Comparison of ENCODE assay signal across 25 cellular contexts in the genomic region with DNA sequence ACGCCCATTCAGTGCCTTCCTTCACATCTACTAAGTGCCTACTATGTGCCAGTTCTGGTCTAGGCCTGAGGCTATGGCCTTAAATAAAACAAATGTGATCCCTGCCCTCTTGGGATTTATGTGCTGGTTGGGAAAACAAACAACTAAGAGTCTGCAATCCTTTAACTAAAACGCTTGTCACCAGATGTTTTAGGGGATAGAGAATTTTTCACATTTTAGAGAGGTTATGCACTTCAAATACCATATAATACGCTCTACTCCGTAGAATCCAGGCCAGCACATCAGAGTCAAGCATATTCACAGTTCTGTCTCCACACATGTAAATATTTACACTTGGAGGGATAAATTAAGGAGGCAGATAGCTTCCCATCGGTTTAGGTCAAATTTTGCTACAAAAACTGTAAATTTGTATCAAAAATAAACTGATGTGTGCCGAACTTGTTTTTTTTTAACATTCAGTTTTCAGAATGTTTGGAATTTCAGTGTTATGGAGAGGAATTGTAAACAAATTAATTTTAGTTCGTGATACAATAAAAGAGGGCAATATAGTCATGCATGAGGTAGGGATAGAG. TPM values are rescaled to one million over a fixed set of nuclear protein-coding genes. Genes with fewer than 3 reads are reported as not detected.
DNase-seq lines count a peak whose midpoint lies in the region; ATAC-seq, FAIRE-seq and TF ChIP-seq lines count a peak whose summit lies in the region.
"Had no signal": no experiment of that assay in that cellular context is flagged by ENCODE, and none has a peak within 500 bp of the region (broad histone marks: within the 10 kb centered on the region; RNA-seq: fewer than 3 reads in every experiment).

No MANE protein-coding gene starts in this region.

- TF ChIP-seq EP300 in A549 (IDR thresholded peaks at IDR 0.05) = no peak

- POLR2A ChIA-PET in A549 (lab: Yijun Ruan, JAX) (no interaction called here), IMR-90 (lab: Charles Lee; ENCODE audit: unreplicated experiment) (interaction anchor here (0.6 kb wide), 2 partner anchors 105 to 444 kb away, joined by 3 read pairs; no protein-coding TSS in a partner anchor)

- H3K27me3 ChIP-seq in IMR-90 (ENCODE audit: control insufficient read depth, insufficient read depth, low read length) = peaks cover 11% of the 10 kb centered on the region

- H4K8ac ChIP-seq in IMR-90 (ENCODE audit: low read depth in 2 of 2, low read length in 2 of 2) = peak overlapping the region in 1 of 2 experiments; percentile 42; a peak in 1 of 4 replicates

- H3K27me3 Mint-ChIP-seq in nephron progenitor cell (ENCODE audit: low read depth, poor library complexity) = peaks cover 7% of the 10 kb centered on the region

- TF ChIP-seq CTCF in A549 (IDR thresholded peaks at IDR 0.05) (no peak), IMR-90 (conservative IDR thresholded peaks at IDR 0.05; ENCODE audit: low read depth, low read length) (no peak), nephron progenitor cell (IDR thresholded peaks at IDR 0.05) (no peak)

- no peak overlapping the region for H3K56ac ChIP-seq in IMR-90 (ENCODE audit: extremely low read depth, insufficient read depth, low read length)

- H3K23ac ChIP-seq in IMR-90 (ENCODE audit: low read depth, low read length) = no peak overlapping the region

- H3K18ac ChIP-seq in IMR-90 (ENCODE audit: low read depth, low read length) = peak overlapping the region; percentile 18; the same call in 1 of the 2 replicates

- no peak for FAIRE-seq in A549 (lab: Jason Lieb, UNC)
- no peak for FAIRE-seq in urothelium cell line (lab: Jason Lieb, UNC)
- FAIRE-seq: GM12892 had no signal

- 0 out of 2 replicates have a peak overlapping the region, but pooled peaks have one; percentile 72 for H2BK120ac ChIP-seq in IMR-90 (ENCODE audit: low read depth, low read length)

- H3K9me3 Mint-ChIP-seq in nephron progenitor cell = no peaks in the 10 kb centered on the region
- H3K9me3 Mint-ChIP-seq: IgD-negative memory B cell had no signal

- H4K20me1 ChIP-seq in IMR-90 (ENCODE audit: insufficient read depth, low read length) = no peaks in the 10 kb centered on the region

- H2AFZ ChIP-seq in IMR-90 (replicated peaks; ENCODE audit: low read length, poor library complexity) = no peak overlapping the region

- H3K36me3 Mint-ChIP-seq in nephron progenitor cell (ENCODE audit: low read depth) = no peaks in the 10 kb centered on the region

- no peaks in the 10 kb centered on the region for H3K36me3 ChIP-seq in IMR-90 (ENCODE audit: control insufficient read depth, insufficient read depth, low read length)

- no peak overlapping the region for H3K4me3 Mint-ChIP-seq in nephron progenitor cell
- H3K4me3 Mint-ChIP-seq: IgD-negative memory B cell had no signal

- no peak overlapping the region for H2BK20ac ChIP-seq in IMR-90 (ENCODE audit: low read depth, low read length)

- peaks cover 37% of the 10 kb centered on the region for H3K4me1 Mint-ChIP-seq in nephron progenitor cell
- H3K4me1 Mint-ChIP-seq: IgD-negative memory B cell had no signal

- no peak overlapping the region for H2AK5ac ChIP-seq in IMR-90 (ENCODE audit: low read depth, low read length)

- peak overlapping the region; percentile 66 for H3K27ac Mint-ChIP-seq in nephron progenitor cell
- H3K27ac Mint-ChIP-seq: IgD-negative memory B cell had no signal

- 69% methylated on average over 7 of the region's 7 CpGs for WGBS in A549 (ENCODE audit: missing lambda C conversion rate)
- no CpG with 5 or more reads among the region's 7 CpGs for WGBS in IMR-90 (ENCODE audit: extremely low coverage in 2 of 2, insufficient read length in 1 of 2), 2 experiments

- H3K14ac ChIP-seq in IMR-90 (replicated peaks; ENCODE audit: low read depth, low read length) = no peak overlapping the region

- in situ Hi-C loops in IMR-90 (cut with MboI; ENCODE audit: low sequenced_read_pairs) = no loop called here

- no TSS peak for BruUV-seq in IMR-90 (replicated peaks; lab: Mats Ljungman, UMichigan)

- intact Hi-C loops in IMR-90 (cut with micrococcal nuclease) = loop anchor here (5.0 kb wide), 1 partner anchor 127 kb away; no protein-coding TSS in a partner anchor

- dilution Hi-C loops in IMR-90 (cut with HindIII; ENCODE audit: low sequenced_read_pairs, unreplicated experiment) = no loop called here

- H2BK15ac ChIP-seq in IMR-90 (ENCODE audit: low read depth, low read length) = no peak overlapping the region

- H3K27ac ChIP-seq in A549 = peak overlapping the region in 1 of 2 experiments; percentile 34; a peak in 1 of 6 replicates
- H3K27ac ChIP-seq in IMR-90 (ENCODE audit: insufficient read depth, low read length) = peak overlapping the region; percentile 43; the same call in 1 of the 2 replicates

- no peak overlapping the region for H2AK9ac ChIP-seq in IMR-90 (replicated peaks; ENCODE audit: low read depth, low read length, poor library complexity)

- ATAC-seq in A549 (no peak), IMR-90 (ENCODE audit: low read depth) (peak; percentile 93), HG03342 (IDR thresholded peaks at IDR 0.05; ENCODE audit: unreplicated experiment) (no peak), GM18502 (IDR thresholded peaks at IDR 0.05; ENCODE audit: poor library complexity, unreplicated experiment) (no peak), GM19463 (IDR thresholded peaks at IDR 0.05; ENCODE audit: unreplicated experiment) (no peak)

- H3K9me3 ChIP-seq in A549 (no peaks in the 10 kb centered on the region), IMR-90 (ENCODE audit: control insufficient read depth, insufficient read depth, low read length) (peaks cover 4% of the 10 kb centered on the region)

- H3K4me1 ChIP-seq in A549 (peaks cover 22% of the 10 kb centered on the region), IMR-90 (ENCODE audit: control insufficient read depth, insufficient read depth, low read length) (peaks cover 11% of the 10 kb centered on the region)

- peaks cover 9% of the 10 kb centered on the region; the same call in 1 of the 2 replicates for H3K9me1 ChIP-seq in IMR-90 (ENCODE audit: insufficient read depth, low read length)

- no peak for TF ChIP-seq POLR2A in A549 (IDR thresholded peaks at IDR 0.05; ENCODE audit: low read length)
- TF ChIP-seq POLR2A in IMR-90 (IDR thresholded peaks at IDR 0.05; ENCODE audit: low read depth, low read length) = no peak

- H3K79me1 ChIP-seq in IMR-90 (ENCODE audit: low read depth in 1 of 2, low read length in 2 of 2) = no peaks in the 10 kb centered on the region

- peak overlapping the region; percentile 74; the same call in 1 of the 2 replicates for H3K4ac ChIP-seq in IMR-90 (ENCODE audit: low read depth, low read length)

- H3K4me3 ChIP-seq in A549 (no peak overlapping the region), IMR-90 (ENCODE audit: insufficient read depth, low read depth, low read length) (no peak overlapping the region)

- H3K9ac ChIP-seq in IMR-90 (ENCODE audit: low read depth, low read length) = no peak overlapping the region

- TF ChIP-seq RAD21 in A549 (conservative IDR thresholded peaks at IDR 0.05 in 1 of 2, IDR thresholded peaks at IDR 0.05 in 1 of 2) = no peak
- no peak for TF ChIP-seq RAD21 in IMR-90 (IDR thresholded peaks at IDR 0.05; ENCODE audit: low read length)

- 0 out of 2 replicates have a peak overlapping the region, but pooled peaks have one; percentile 21 for H4K91ac ChIP-seq in IMR-90 (ENCODE audit: insufficient read depth, low read depth, low read length)

- H4K5ac ChIP-seq in IMR-90 (ENCODE audit: low read depth, low read length) = peak overlapping the region; percentile 60; the same call in 1 of the 2 replicates

- CTCF ChIA-PET in A549 (lab: Yijun Ruan, JAX) (interaction anchor here (0.6 to 3.2 kb wide), 2 partner anchors 8 to 43 kb away, joined by 3 to 11 read pairs; no protein-coding TSS in a partner anchor), IMR-90 (lab: Yijun Ruan, JAX) (interaction anchor here (0.6 to 1.0 kb wide), 2 partner anchors 43 to 45 kb away, joined by 3 to 5 read pairs; no protein-coding TSS in a partner anchor)

- H3K4me2 ChIP-seq in A549 = 0 out of 3 replicates have a peak overlapping the region, but pooled peaks have one; percentile 9
- peak overlapping the region; percentile 60 for H3K4me2 ChIP-seq in IMR-90 (ENCODE audit: low read depth, low read length)

- no peak overlapping the region for H2BK5ac ChIP-seq in IMR-90 (ENCODE audit: low read depth, low read length, poor library complexity, severe bottlenecking)

- no peak for DNase-seq in A549 (ENCODE audit: low read depth in 1 of 2, low spot score in 1 of 2)
- DNase-seq in IMR-90 = peak; percentile 71
- DNase-seq in fibroblast of peridontal ligament (ENCODE audit: extremely low read depth) = peak; percentile 83
- no peak for DNase-seq in nephron progenitor cell
- no peak for DNase-seq in urothelium cell line (ENCODE audit: low spot score)
- DNase-seq: 8988T; C1 segment of cervical spinal cord; DMS79 treated with DMSO at 0.1 percent for 48 hours; GF-D8; Kasumi-1; NCI-H1105 treated with DMSO at 0.1 percent for 48 hours; NCI-H187; NCI-H2171; NCI-H446; NCI-H69; NK-92 treated with Interleukin-12 subunit alpha and Interleukin-12 subunit beta, amount 100 ng/mL, for 24 hours; SHP77 treated with DMSO at 0.1 percent for 48 hours had no signal

TF ChIP-seq in A549, 52 proteins besides CTCF, POLR2A, EP300 and RAD21 (continues in another document):
- TF ChIP-seq NR3C1 (IDR thresholded peaks at IDR 0.05) (no peak), CEBPB (IDR thresholded peaks at IDR 0.05) (no peak), EHMT2 (IDR thresholded peaks at IDR 0.05; ENCODE audit: low read depth) (no peak), RNF2 (IDR thresholded peaks at IDR 0.05; ENCODE audit: borderline replicate concordance, low read depth) (no peak), MYC (IDR thresholded peaks at IDR 0.05; ENCODE audit: borderline replicate concordance, low read length) (no peak)

TF ChIP-seq in IMR-90, 13 proteins besides CTCF, POLR2A, EP300 and RAD21 (continues in another document):
- no peak for TF ChIP-seq ELK1 (IDR thresholded peaks at IDR 0.05; ENCODE audit: borderline replicate concordance, low read depth, low read length)

RNA-seq across cellular contexts. Expression of gene ADRA1B, which starts 22.0 kb away (rescaled TPM):
- polyA plus RNA-seq in A549 (2011; rRNA removed) = 4.4 and 5.1 TPM in 2 replicates
- 6.5 and 10.7 TPM in 2 replicates for polyA plus RNA-seq in A549 (2012; cell fraction: cytosol; rRNA removed)
- polyA plus RNA-seq in A549 (2012; cell fraction: nucleus; rRNA removed) = 8.3 and 12.5 TPM in 2 replicates
- 6.5 to 10.0 TPM (median 8.5 TPM) in 3 replicates for polyA plus RNA-seq in A549 (2017; fragmentation: RNase III; extraction: RNeasy Plus Mini Kit Qiagen cat#74134 plus additional on column Dnase treatment)
- 6.8 and 10.2 TPM in 2 replicates for polyA minus RNA-seq in A549 (2011; rRNA and poly(A)+ RNA removed)
- 0.18 and 0.56 TPM in 2 replicates for total RNA-seq in IMR-90 (2012; rRNA removed)
- polyA plus RNA-seq in IMR-90 (2012; rRNA removed) = 1.5 and 1.6 TPM in 2 replicates
- 0.76 and 1.5 TPM in 2 replicates for polyA plus RNA-seq in IMR-90 (2012; cell fraction: cytosol; rRNA removed)
- polyA plus RNA-seq in IMR-90 (2012; cell fraction: nucleus; rRNA removed; ENCODE audit: low replicate concordance) = 0.54 and 1.4 TPM in 2 replicates
- total RNA-seq: H4, HT-29, OCI-LY7 had no signal
- polyA plus RNA-seq: IgD-negative memory B cell had no signal

Comparison
In these comparisons a context has a peak if more than half of its experiments do, and no peak if none do; other contexts are left out.
1. DNase-seq: peak in IMR-90 (single experiment) and fibroblast of peridontal ligament (single experiment); none in A549 (0 of 2), nephron progenitor cell (single experiment) and urothelium cell line (single experiment).